Comparison of ENCODE assay signal across 8 cellular contexts in the genomic region with DNA sequence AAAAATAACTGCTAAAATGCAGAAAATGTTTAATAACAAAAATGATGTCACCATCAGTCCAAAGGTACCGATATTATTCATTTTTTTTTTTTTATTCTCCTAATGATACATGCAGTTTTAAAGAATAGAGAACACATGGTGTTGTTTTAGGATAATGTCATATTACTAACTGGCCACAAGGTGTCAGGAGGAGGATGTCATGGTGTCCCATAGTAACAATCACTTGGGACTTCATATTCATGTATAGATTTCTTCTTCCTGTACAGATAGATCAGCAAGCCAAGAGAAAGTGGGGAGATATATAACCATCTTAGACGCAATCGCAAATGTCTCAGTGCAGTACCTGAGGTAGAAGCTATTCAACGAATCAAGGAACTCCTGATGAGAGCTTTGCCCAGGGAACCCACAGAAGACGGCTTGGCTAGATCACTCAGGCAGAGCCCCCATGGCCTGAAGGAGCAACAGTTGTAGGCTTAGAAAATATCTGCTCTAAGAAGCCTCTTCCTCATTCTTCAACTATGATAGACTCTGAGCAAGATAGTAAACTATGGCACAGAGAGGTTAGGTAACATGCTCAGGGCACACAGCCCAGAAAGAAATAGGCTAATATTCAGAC. TPM values are rescaled to one million over a fixed set of nuclear protein-coding genes. Genes with fewer than 3 reads are reported as not detected.
DNase-seq lines count a peak whose midpoint lies in the region; ATAC-seq, FAIRE-seq and TF ChIP-seq lines count a peak whose summit lies in the region.

No MANE protein-coding gene starts in this region.

- no peaks in the 10 kb centered on the region for H3K9me3 ChIP-seq in CD4-positive, CD25-positive, alpha-beta regulatory T cell (ENCODE audit: control insufficient read depth in 2 of 2, low read length in 2 of 2)

- DNase-seq in CD4-positive, CD25-positive, alpha-beta regulatory T cell, result peak in 2 of 3 donors; percentile 17 to 57
- peak; percentile 41 for DNase-seq in NCI-H2107 treated with DMSO at 0.1 percent for 48 hours (lab: John Stamatoyannopoulos, UW; ENCODE audit: unreplicated experiment)
- DNase-seq in bronchial epithelial cell (ENCODE audit: low read depth), result peak; percentile 28
- no peak for DNase-seq in nephron progenitor cell
- no peak for DNase-seq in activated CD8-positive, alpha-beta memory T cell treated with anti-CD3 and anti-CD28 coated beads, Interleukin-2, amount 50 U/mL, for 48 hours
- no peak for DNase-seq in stimulated activated CD4-positive, alpha-beta T cell treated with anti-CD3 and anti-CD28 coated beads, Interleukin-2, amount 100 ng/mL, for 48 hours

- ATAC-seq in CD4-positive, CD25-positive, alpha-beta regulatory T cell (ENCODE audit: low read depth in 2 of 2), result peak; percentile 62 to 74
- peak; percentile 97 for ATAC-seq in GM18508 (IDR thresholded peaks at IDR 0.05; ENCODE audit: insufficient read depth, unreplicated experiment)
- ATAC-seq in HG02973 (IDR thresholded peaks at IDR 0.05; ENCODE audit: unreplicated experiment), result peak; percentile 98

- H3K27ac ChIP-seq in CD4-positive, CD25-positive, alpha-beta regulatory T cell (ENCODE audit: insufficient read depth, low read length, poor library complexity, severe bottlenecking), result no peak overlapping the region

- peaks cover 0 to 3% (median under 1%) of the 10 kb centered on the region in 4 donors for H3K4me1 Mint-ChIP-seq in CD4-positive, CD25-positive, alpha-beta regulatory T cell
- no peaks in the 10 kb centered on the region for H3K4me1 Mint-ChIP-seq in nephron progenitor cell

- no peaks in the 10 kb centered on the region for H3K27me3 Mint-ChIP-seq in CD4-positive, CD25-positive, alpha-beta regulatory T cell
- no peaks in the 10 kb centered on the region for H3K27me3 Mint-ChIP-seq in nephron progenitor cell (ENCODE audit: low read depth, poor library complexity)

- H3K4me1 ChIP-seq in CD4-positive, CD25-positive, alpha-beta regulatory T cell (ENCODE audit: control insufficient read depth, insufficient read depth, low read length, poor library complexity, severe bottlenecking), result no peaks in the 10 kb centered on the region

- FAIRE-seq in bronchial epithelial cell (lab: Jason Lieb, UNC), result no peak

- H3K27ac Mint-ChIP-seq in CD4-positive, CD25-positive, alpha-beta regulatory T cell, result no peak overlapping the region
- no peak overlapping the region for H3K27ac Mint-ChIP-seq in nephron progenitor cell

- no peak overlapping the region for H3K4me3 ChIP-seq in CD4-positive, CD25-positive, alpha-beta regulatory T cell (ENCODE audit: low read depth, low read length)
- H3K4me3 ChIP-seq in bronchial epithelial cell (ENCODE audit: low read depth, low read length), result no peak overlapping the region

- H3K36me3 Mint-ChIP-seq in CD4-positive, CD25-positive, alpha-beta regulatory T cell, result no peaks in the 10 kb centered on the region
- H3K36me3 Mint-ChIP-seq in nephron progenitor cell (ENCODE audit: low read depth), result no peaks in the 10 kb centered on the region

- no peaks in the 10 kb centered on the region for H3K36me3 ChIP-seq in CD4-positive, CD25-positive, alpha-beta regulatory T cell (ENCODE audit: control insufficient read depth, insufficient read depth, low read length)
- no peaks in the 10 kb centered on the region for H3K36me3 ChIP-seq in bronchial epithelial cell (ENCODE audit: control insufficient read depth, insufficient read depth, low read length)

- H3K4me3 Mint-ChIP-seq in CD4-positive, CD25-positive, alpha-beta regulatory T cell, result no peak overlapping the region
- H3K4me3 Mint-ChIP-seq in nephron progenitor cell, result no peak overlapping the region

- H3K9me3 Mint-ChIP-seq in CD4-positive, CD25-positive, alpha-beta regulatory T cell, result no peaks in the 10 kb centered on the region
- H3K9me3 Mint-ChIP-seq in nephron progenitor cell, result peaks cover 42% of the 10 kb centered on the region

- TF ChIP-seq CTCF in bronchial epithelial cell (IDR thresholded peaks at IDR 0.05; ENCODE audit: insufficient read depth, low read length, severe bottlenecking), result peak; percentile 28
- peak; percentile 15 for TF ChIP-seq CTCF in nephron progenitor cell (IDR thresholded peaks at IDR 0.05)

- H3K27me3 ChIP-seq in CD4-positive, CD25-positive, alpha-beta regulatory T cell (ENCODE audit: control insufficient read depth, insufficient read depth, low read length), result no peaks in the 10 kb centered on the region
- no peaks in the 10 kb centered on the region for H3K27me3 ChIP-seq in bronchial epithelial cell (ENCODE audit: control insufficient read depth, insufficient read depth, low read length)

RNA-seq across cellular contexts. Expression of a gene that starts 12.3 kb away (rescaled TPM):
- not detected for total RNA-seq in CD4-positive, CD25-positive, alpha-beta regulatory T cell
- not detected for polyA plus RNA-seq in CD4-positive, CD25-positive, alpha-beta regulatory T cell
- not detected in 2 replicates for total RNA-seq in bronchial epithelial cell

RNA-seq across cellular contexts. Expression of a gene that starts 22.5 kb away (rescaled TPM):
- not detected for total RNA-seq in CD4-positive, CD25-positive, alpha-beta regulatory T cell
- polyA plus RNA-seq in CD4-positive, CD25-positive, alpha-beta regulatory T cell, result not detected
- not detected in 2 replicates for total RNA-seq in bronchial epithelial cell

RNA-seq across cellular contexts. Expression of a gene that starts 25.1 kb away (rescaled TPM):
- total RNA-seq in CD4-positive, CD25-positive, alpha-beta regulatory T cell, result not detected
- polyA plus RNA-seq in CD4-positive, CD25-positive, alpha-beta regulatory T cell, result not detected
- total RNA-seq in bronchial epithelial cell, result 0.13 TPM in 1 of 2 replicates, not detected in the other

RNA-seq across cellular contexts. Expression of a gene that starts 32.7 kb away (rescaled TPM):
- not detected for total RNA-seq in CD4-positive, CD25-positive, alpha-beta regulatory T cell
- polyA plus RNA-seq in CD4-positive, CD25-positive, alpha-beta regulatory T cell, result not detected
- not detected in 2 replicates for total RNA-seq in bronchial epithelial cell

RNA-seq across cellular contexts. Expression of a gene that starts 48.0 kb away (rescaled TPM):
- total RNA-seq in CD4-positive, CD25-positive, alpha-beta regulatory T cell, result not detected
- not detected for polyA plus RNA-seq in CD4-positive, CD25-positive, alpha-beta regulatory T cell
- total RNA-seq in bronchial epithelial cell, result not detected in 2 replicates

Comparison
In these comparisons a context has a peak if more than half of its experiments do, and no peak if none do; other contexts are left out.
1. DNase-seq: peak in CD4-positive, CD25-positive, alpha-beta regulatory T cell (2 of 3), NCI-H2107 treated with DMSO at 0.1 percent for 48 hours (single experiment) and bronchial epithelial cell (single experiment); none in nephron progenitor cell (single experiment), activated CD8-positive, alpha-beta memory T cell treated with anti-CD3 and anti-CD28 coated beads, Interleukin-2, amount 50 U/mL, for 48 hours (single experiment) and stimulated activated CD4-positive, alpha-beta T cell treated with anti-CD3 and anti-CD28 coated beads, Interleukin-2, amount 100 ng/mL, for 48 hours (0 of 2).
2. Peak in every context shown above with its lines, with median percentiles within 50 percentile points of each other: ATAC-seq.